ENCODE assay signal across 15 cellular contexts in genomic region chrX:63503541-63503940, GRCh38.
DNase-seq lines count a peak whose midpoint lies in the region; ATAC-seq, FAIRE-seq and TF ChIP-seq lines count a peak whose summit lies in the region.
"Had no signal": no experiment of that assay in that cellular context is flagged by ENCODE, and none has a peak within 500 bp of the region (broad histone marks: within the 10 kb centered on the region; RNA-seq: fewer than 3 reads in every experiment).

No MANE protein-coding gene starts in this region.

- no CpG with 5 or more reads among the region's 1 CpG for WGBS in IMR-90 (ENCODE audit: extremely low coverage in 2 of 2, insufficient read length in 1 of 2), 2 experiments
- 0% methylated on average over 1 of the region's 1 CpG; no CpG with 5 or more reads in 1 of the 2 experiments for WGBS in H1 (ENCODE audit: extremely low coverage in 1 of 2, insufficient coverage in 1 of 2, insufficient read length in 1 of 2, insufficient replicate concordance in 2 of 2, low coverage in 1 of 2, low lambda C conversion rate in 2 of 2, missing lambda C conversion rate in 1 of 2), 2 experiments
- WGBS in mesodermal cell (ENCODE audit: insufficient coverage in 2 of 2), 2 experiments, result no CpG with 5 or more reads among the region's 1 CpG

- H3K4me2 ChIP-seq in IMR-90 (ENCODE audit: low read depth, low read length) (no peak overlapping the region), H1 (ENCODE audit: insufficient read depth in 1 of 2, low read depth in 2 of 2, low read length in 2 of 2) (peak overlapping the region in 1 of 2 experiments; percentile 49; a peak in 1 of 4 replicates)
- H3K4me2 ChIP-seq: KMS-11 had no signal

- H3K9me1 ChIP-seq in IMR-90 (ENCODE audit: insufficient read depth, low read length), result no peaks in the 10 kb centered on the region

- no peaks in the 10 kb centered on the region for H3K9me3 Mint-ChIP-seq in Caco-2 (ENCODE audit: unreplicated experiment)
- H3K9me3 Mint-ChIP-seq: activated B cell treated with CpG ODN at 0.5 μM for 24 hours had no signal

- H2BK120ac ChIP-seq in IMR-90 (ENCODE audit: low read depth, low read length), result no peak overlapping the region
- H2BK120ac ChIP-seq in H1 (replicated peaks; ENCODE audit: low read depth, low read length), result no peak overlapping the region

- H3K79me1 ChIP-seq in IMR-90 (ENCODE audit: low read depth in 1 of 2, low read length in 2 of 2) (no peaks in the 10 kb centered on the region; a peak in 1 of 4 replicates), H1 (ENCODE audit: low read depth, low read length) (no peaks in the 10 kb centered on the region)

- H4K20me1 ChIP-seq in IMR-90 (ENCODE audit: insufficient read depth, low read length) (no peaks in the 10 kb centered on the region), H1 (replicated peaks in 1 of 2; ENCODE audit: control insufficient read depth in 1 of 2, insufficient read depth in 2 of 2, low read length in 2 of 2) (no peaks in the 10 kb centered on the region)

- H3K27me3 Mint-ChIP-seq in Caco-2 (ENCODE audit: insufficient read depth, unreplicated experiment), result no peaks in the 10 kb centered on the region
- H3K27me3 Mint-ChIP-seq: activated B cell treated with CpG ODN at 0.5 μM for 24 hours had no signal

- no peak overlapping the region for H3K4me3 ChIP-seq in Caco-2 (ENCODE audit: low read depth, low read length)
- H3K4me3 ChIP-seq in IMR-90 (ENCODE audit: insufficient read depth, low read depth, low read length), result no peak overlapping the region
- H3K4me3 ChIP-seq in H1 (ENCODE audit: extremely low read depth in 1 of 4, insufficient read depth in 2 of 4, low read depth in 3 of 4, low read length in 4 of 4), result peak overlapping the region in 1 of 4 experiments; percentile 41; a peak in 1 of 8 replicates
- H3K4me3 ChIP-seq in mesodermal cell (ENCODE audit: extremely low read depth, insufficient read depth, low read length, poor library complexity, severe bottlenecking), result no peak overlapping the region
- H3K4me3 ChIP-seq: lung, tibial artery had no signal

- FAIRE-seq in H1 (lab: Jason Lieb, UNC), result peak; percentile 98

- H3K14ac ChIP-seq in IMR-90 (replicated peaks; ENCODE audit: low read depth, low read length) (no peak overlapping the region), H1 (ENCODE audit: insufficient read length) (no peak overlapping the region)

- H2AK5ac ChIP-seq in IMR-90 (ENCODE audit: low read depth, low read length) (no peak overlapping the region), H1 (ENCODE audit: low read depth, low read length) (no peak overlapping the region)

- no peak overlapping the region for H3K9ac ChIP-seq in IMR-90 (ENCODE audit: low read depth, low read length)
- no peak overlapping the region for H3K9ac ChIP-seq in H1 (replicated peaks in 1 of 4; ENCODE audit: extremely low read depth in 1 of 4, low read depth in 3 of 4, low read length in 3 of 4)
- H3K9ac ChIP-seq: KMS-11 had no signal

- H3K27me3 ChIP-seq in Caco-2 (replicated peaks; ENCODE audit: control insufficient read depth, insufficient read depth, low read length) (no peaks in the 10 kb centered on the region), IMR-90 (ENCODE audit: control insufficient read depth, insufficient read depth, low read length) (no peaks in the 10 kb centered on the region), H1 (replicated peaks in 1 of 4; ENCODE audit: control insufficient read depth in 3 of 4, extremely low read depth in 1 of 4, insufficient read depth in 3 of 4, low read length in 3 of 4) (no peaks in the 10 kb centered on the region)
- H3K27me3 ChIP-seq: tibial artery had no signal

- H3K36me3 Mint-ChIP-seq in Caco-2 (ENCODE audit: insufficient read depth, unreplicated experiment), result no peaks in the 10 kb centered on the region

- H3K4me3 Mint-ChIP-seq in Caco-2 (ENCODE audit: unreplicated experiment), result peak overlapping the region; percentile 1
- H3K4me3 Mint-ChIP-seq: activated B cell treated with CpG ODN at 0.5 μM for 24 hours had no signal

- TF ChIP-seq CTCF in Caco-2 (IDR thresholded peaks at IDR 0.05; ENCODE audit: insufficient read depth in 1 of 2, low read depth in 1 of 2, low read length in 1 of 2, severe bottlenecking in 1 of 2, unreplicated experiment in 1 of 2) (no peak), IMR-90 (conservative IDR thresholded peaks at IDR 0.05; ENCODE audit: low read depth, low read length) (no peak), H1 (IDR thresholded peaks at IDR 0.05; ENCODE audit: control extremely low read depth in 1 of 3, insufficient read depth in 1 of 3, low read depth in 1 of 3, low read length in 3 of 3) (no peak)

- no peaks in the 10 kb centered on the region for H3K79me2 ChIP-seq in H1 (ENCODE audit: control insufficient read depth in 1 of 2, insufficient read depth in 2 of 2, low read length in 2 of 2)

- no peak overlapping the region for H2BK15ac ChIP-seq in IMR-90 (ENCODE audit: low read depth, low read length)
- H2BK15ac ChIP-seq in H1 (ENCODE audit: low read length), result no peak overlapping the region

- H2BK5ac ChIP-seq in IMR-90 (ENCODE audit: low read depth, low read length, poor library complexity, severe bottlenecking), result no peak overlapping the region
- H2BK5ac ChIP-seq in H1 (ENCODE audit: low read depth, low read length), result no peak overlapping the region; the same call in 1 of the 2 replicates

- H3K56ac ChIP-seq in IMR-90 (ENCODE audit: extremely low read depth, insufficient read depth, low read length), result no peak overlapping the region
- H3K56ac ChIP-seq in H1 (replicated peaks; ENCODE audit: insufficient read length, low read depth, low read length), result no peak overlapping the region

- TF ChIP-seq POLR2A in IMR-90 (IDR thresholded peaks at IDR 0.05; ENCODE audit: low read depth, low read length), result no peak
- TF ChIP-seq POLR2A in H1 (IDR thresholded peaks at IDR 0.05; ENCODE audit: control extremely low read depth in 1 of 2, low read depth in 2 of 2, low read length in 2 of 2), result no peak

- H4K91ac ChIP-seq in IMR-90 (ENCODE audit: insufficient read depth, low read depth, low read length) (no peak overlapping the region), H1 (replicated peaks; ENCODE audit: insufficient read length, low read length) (no peak overlapping the region)

- CTCF ChIA-PET in Caco-2 (lab: Charles Lee), result no interaction called here
- CTCF ChIA-PET in IMR-90 (lab: Yijun Ruan, JAX), result interaction anchor here (1.4 kb wide), 1 partner anchor 24 kb away, joined by 3 read pairs; no protein-coding TSS in a partner anchor
- CTCF ChIA-PET in H1 (lab: Charles Lee; ENCODE audit: partially characterized antibody), result interaction anchor here (1.2 to 1.6 kb wide), 3 partner anchors 73 to 259 kb away, joined by 3 to 5 read pairs (median 4); no protein-coding TSS in a partner anchor

- H3K27ac Mint-ChIP-seq in Caco-2 (ENCODE audit: unreplicated experiment), result no peak overlapping the region
- H3K27ac Mint-ChIP-seq: activated B cell treated with CpG ODN at 0.5 μM for 24 hours had no signal

- peak; percentile 78 for ATAC-seq in IMR-90 (ENCODE audit: low read depth)
- ATAC-seq: Right ventricle myocardium inferior, sciatic nerve had no signal

- no peaks in the 10 kb centered on the region for H3K9me3 ChIP-seq in Caco-2
- no peaks in the 10 kb centered on the region for H3K9me3 ChIP-seq in IMR-90 (ENCODE audit: control insufficient read depth, insufficient read depth, low read length)
- no peaks in the 10 kb centered on the region for H3K9me3 ChIP-seq in H1 (ENCODE audit: insufficient read depth in 2 of 2, low read depth in 1 of 2, low read length in 1 of 2)
- peaks cover 2% of the 10 kb centered on the region for H3K9me3 ChIP-seq in mesodermal cell (ENCODE audit: control insufficient read depth, low read length)
- H3K9me3 ChIP-seq: tibial artery had no signal

- H3K23ac ChIP-seq in IMR-90 (ENCODE audit: low read depth, low read length) (no peak overlapping the region), H1 (ENCODE audit: insufficient read length) (no peak overlapping the region)

- no peaks in the 10 kb centered on the region for H3K36me3 ChIP-seq in Caco-2 (ENCODE audit: control insufficient read depth, insufficient read depth, low read length)
- H3K36me3 ChIP-seq in IMR-90 (ENCODE audit: control insufficient read depth, insufficient read depth, low read length), result no peaks in the 10 kb centered on the region
- no peaks in the 10 kb centered on the region for H3K36me3 ChIP-seq in H1 (ENCODE audit: control insufficient read depth in 2 of 4, insufficient read depth in 4 of 4, low read length in 3 of 4)
- H3K36me3 ChIP-seq in mesodermal cell (ENCODE audit: control insufficient read depth, insufficient read depth, low read length), result no peaks in the 10 kb centered on the region
- H3K36me3 ChIP-seq: tibial artery had no signal

- no peak overlapping the region for H2AK9ac ChIP-seq in IMR-90 (replicated peaks; ENCODE audit: low read depth, low read length, poor library complexity)

- no peak for TF ChIP-seq RAD21 in IMR-90 (IDR thresholded peaks at IDR 0.05; ENCODE audit: low read length)
- TF ChIP-seq RAD21 in H1 (IDR thresholded peaks at IDR 0.05 in 1 of 2, conservative IDR thresholded peaks at IDR 0.05 in 1 of 2; ENCODE audit: low read depth in 2 of 2, low read length in 2 of 2), result no peak

- no peaks in the 10 kb centered on the region for H3K23me2 ChIP-seq in H1 (ENCODE audit: low read depth, low read length)

- in situ Hi-C loops in IMR-90 (cut with MboI; ENCODE audit: low sequenced_read_pairs), result no loop called here

- dilution Hi-C loops in IMR-90 (cut with HindIII; ENCODE audit: low sequenced_read_pairs, unreplicated experiment), result no loop called here

- peak in 1 of 2 experiments; percentile 3 for DNase-seq in Caco-2
- peak; percentile 20 for DNase-seq in IMR-90
- no peak for DNase-seq in H1 (ENCODE audit: low read depth in 1 of 2, low spot score in 2 of 2)
- no peak for DNase-seq in stimulated activated CD8-positive, alpha-beta memory T cell treated with anti-CD3 and anti-CD28 coated beads, Interleukin-4, amount 100 ng/mL, for 48 hours
- DNase-seq in NK-92 (lab: John Stamatoyannopoulos, UW; ENCODE audit: unreplicated experiment), result no peak
- no peak for DNase-seq in SKM-1 treated with dmso at 0.1 percent for 144 hours (lab: John Stamatoyannopoulos, UW; ENCODE audit: unreplicated experiment)
- no peak for DNase-seq in midbrain (lab: John Stamatoyannopoulos, UW)
- DNase-seq: activated B cell treated with CpG ODN at 0.5 μM for 24 hours, tibial artery had no signal

- H3K27ac ChIP-seq in IMR-90 (ENCODE audit: insufficient read depth, low read length), result no peak overlapping the region
- peak overlapping the region; percentile 45; the same call in 1 of the 2 replicates for H3K27ac ChIP-seq in H1 (ENCODE audit: low read depth, low read length)
- peak overlapping the region; percentile 62 for H3K27ac ChIP-seq in mesodermal cell (ENCODE audit: low read depth, low read length, severe bottlenecking)
- H3K27ac ChIP-seq: C4-2B, KMS-11, tibial artery had no signal

- no peak overlapping the region for H4K5ac ChIP-seq in IMR-90 (ENCODE audit: low read depth, low read length)
- H4K5ac ChIP-seq in H1 (ENCODE audit: insufficient read length, low read depth, low read length), result peak overlapping the region; percentile 52

- no peak overlapping the region for H3K18ac ChIP-seq in IMR-90 (ENCODE audit: low read depth, low read length)
- no peak overlapping the region for H3K18ac ChIP-seq in H1 (ENCODE audit: extremely low read depth, low read length)

- intact Hi-C loops in Caco-2 (cut with micrococcal nuclease; ENCODE audit: unreplicated experiment), result loop anchor here (1.0 to 2.0 kb wide), 2 partner anchors 69 to 153 kb away; partner anchors contain the start of gene SPIN4
- intact Hi-C loops in IMR-90 (cut with micrococcal nuclease), result no loop called here

- no peak overlapping the region for H2BK12ac ChIP-seq in H1 (ENCODE audit: low read depth, low read length)

- TF ChIP-seq EP300 in H1 (IDR thresholded peaks at IDR 0.05; ENCODE audit: borderline replicate concordance in 1 of 2, low read depth in 2 of 2, low read length in 2 of 2), result no peak

- H4K8ac ChIP-seq in IMR-90 (ENCODE audit: low read depth in 2 of 2, low read length in 2 of 2) (no peak overlapping the region), H1 (ENCODE audit: extremely low read depth, insufficient read depth, low read length) (no peak overlapping the region)

- H2BK20ac ChIP-seq in IMR-90 (ENCODE audit: low read depth, low read length) (no peak overlapping the region), H1 (ENCODE audit: low read length) (no peak overlapping the region)

- H3K4ac ChIP-seq in IMR-90 (ENCODE audit: low read depth, low read length), result no peak overlapping the region
- H3K4ac ChIP-seq in H1 (replicated peaks; ENCODE audit: insufficient read length, low read depth, low read length), result no peak overlapping the region

- POLR2A ChIA-PET in Caco-2 (lab: Charles Lee), result no interaction called here
- POLR2A ChIA-PET in IMR-90 (lab: Charles Lee; ENCODE audit: unreplicated experiment), result no interaction called here
- POLR2A ChIA-PET in H1 (lab: Charles Lee; ENCODE audit: partially characterized antibody), result no interaction called here

- BruUV-seq in Caco-2 (replicated peaks; lab: Mats Ljungman, UMichigan) (no TSS peak), IMR-90 (replicated peaks; lab: Mats Ljungman, UMichigan) (no TSS peak)

- H3K4me1 ChIP-seq in Caco-2, result peaks cover 6% of the 10 kb centered on the region; the same call in 1 of the 2 replicates
- H3K4me1 ChIP-seq in IMR-90 (ENCODE audit: control insufficient read depth, insufficient read depth, low read length), result no peaks in the 10 kb centered on the region
- peaks cover 0 to 2% (median 0%) of the 10 kb centered on the region in 4 experiments; a peak in 1 of 7 replicates for H3K4me1 ChIP-seq in H1 (replicated peaks in 1 of 4; ENCODE audit: control insufficient read depth in 3 of 4, insufficient read depth in 4 of 4, low read length in 3 of 4)
- peaks cover 6% of the 10 kb centered on the region for H3K4me1 ChIP-seq in mesodermal cell (ENCODE audit: control insufficient read depth, insufficient read depth, low read length, poor library complexity, severe bottlenecking)

- peaks cover 7% of the 10 kb centered on the region for H3K4me1 Mint-ChIP-seq in Caco-2 (ENCODE audit: low read depth, unreplicated experiment)

- H2AFZ ChIP-seq in IMR-90 (replicated peaks; ENCODE audit: low read length, poor library complexity) (no peak overlapping the region), H1 (ENCODE audit: low read length) (no peak overlapping the region)
